In the genomic region with DNA sequence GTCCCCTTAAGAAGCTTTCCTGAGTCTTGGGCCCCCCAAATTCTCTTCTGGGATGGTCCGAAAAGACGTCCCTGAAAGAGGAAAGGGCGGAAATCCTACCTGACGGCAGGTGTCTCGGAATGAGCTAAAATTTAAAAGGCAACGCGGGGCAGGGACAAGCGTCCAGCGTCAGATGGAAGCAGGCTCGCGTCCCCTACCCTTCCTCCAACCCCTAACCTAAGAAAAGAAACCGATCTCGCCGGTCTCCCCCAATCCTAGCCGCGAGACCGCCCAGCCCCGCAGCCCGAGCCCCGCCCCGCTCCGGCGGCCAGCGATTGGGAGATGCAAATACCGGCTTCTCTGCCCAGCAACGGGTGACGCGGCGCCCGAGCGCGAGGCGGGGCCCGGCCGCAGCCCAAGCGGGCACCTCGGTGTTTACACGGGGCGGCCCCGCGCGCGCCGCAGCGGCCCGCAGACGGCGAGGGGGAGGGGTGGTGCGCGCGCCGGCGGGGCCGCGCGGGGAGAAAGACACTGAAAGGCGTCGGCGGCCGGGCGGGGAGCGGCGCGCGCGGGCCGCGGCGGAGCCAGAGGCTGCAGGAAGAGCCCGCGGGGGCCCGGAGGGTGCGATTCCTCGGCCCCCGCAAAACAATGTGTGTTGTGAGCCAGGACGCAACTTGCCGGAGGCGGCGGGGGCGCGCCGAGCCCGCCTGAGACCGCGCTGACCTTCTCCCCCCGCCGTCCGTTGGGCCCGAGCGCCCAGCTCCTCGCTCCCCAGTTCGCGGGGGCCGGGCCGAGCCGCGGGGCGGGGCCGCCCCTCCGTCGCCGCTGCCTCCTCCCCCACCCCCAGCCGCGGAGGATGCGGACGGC, we compare ENCODE assay signal across 8 cellular contexts. TPM values are rescaled to one million over a fixed set of nuclear protein-coding genes. Genes with fewer than 3 reads are reported as not detected.
DNase-seq lines count a peak whose midpoint lies in the region; ATAC-seq and TF ChIP-seq lines count a peak whose summit lies in the region.

A gene (plus strand): TSS at position 510 of the 846 bp plus-strand sequence. CDS start 373 bp downstream, outside the sequence.

- H3K27me3 ChIP-seq in DND-41 (ENCODE audit: insufficient read depth, low read length, poor library complexity) (no peaks in the 10 kb centered on the region), Panc1 (ENCODE audit: control insufficient read depth, insufficient read depth, low read length) (no peaks in the 10 kb centered on the region), esophagus muscularis mucosa (no peaks in the 10 kb centered on the region), muscle layer of duodenum (ENCODE audit: low read depth, low read length) (no peaks in the 10 kb centered on the region)

- no peaks in the 10 kb centered on the region for H3K27me3 Mint-ChIP-seq in activated T-cell treated with anti-CD3 and anti-CD28 coated beads, Interleukin-2, amount 50 U/mL, for 72 hours (ENCODE audit: low read depth)

- H3K9ac ChIP-seq in DND-41 (ENCODE audit: low read depth, low read length), result peak within 1 kb of the TSS; percentile 64

- no TSS peak for BruUV-seq in Panc1 (replicated peaks; lab: Mats Ljungman, UMichigan)

- H3K27ac ChIP-seq in DND-41 (ENCODE audit: low read length) (peak within 1 kb of the TSS; percentile 71), KOPT-K1 (ENCODE audit: low read depth, low read length, poor library complexity, severe bottlenecking) (peak within 1 kb of the TSS; percentile 66), Panc1 (ENCODE audit: low read length) (peak within 1 kb of the TSS; percentile 97), esophagus muscularis mucosa (replicated peaks in 1 of 4) (peak within 1 kb of the TSS; percentile 81 to 98 (median 97)), muscle layer of duodenum (ENCODE audit: low read length) (peak within 1 kb of the TSS; percentile 85)

- POLR2A ChIA-PET in Panc1 (lab: Charles Lee), result interaction anchor here (0.6 kb wide), 1 partner anchor 13 kb away, joined by 3 read pairs; no protein-coding TSS in a partner anchor

- peak within 1 kb of the TSS; percentile 89 to 91 for H3K4me3 Mint-ChIP-seq in activated T-cell treated with anti-CD3 and anti-CD28 coated beads, Interleukin-2, amount 50 U/mL, for 72 hours

- H3K4me1 Mint-ChIP-seq in activated T-cell treated with anti-CD3 and anti-CD28 coated beads, Interleukin-2, amount 50 U/mL, for 72 hours (ENCODE audit: low read depth), result peaks cover 35% of the 10 kb centered on the region

- intact Hi-C loops in Panc1 (cut with micrococcal nuclease; ENCODE audit: unreplicated experiment), result no loop called here
- intact Hi-C loops in esophagus muscularis mucosa (cut with DNase I), result no loop called here

- H3K36me3 ChIP-seq in DND-41 (ENCODE audit: insufficient read depth, low read length) (peaks cover 14% of the 10 kb centered on the region; the same call in 1 of the 2 replicates), KOPT-K1 (ENCODE audit: insufficient read depth, low read length) (no peaks in the 10 kb centered on the region), Panc1 (ENCODE audit: control insufficient read depth, insufficient read depth, low read length) (no peaks in the 10 kb centered on the region; the same call in 1 of the 2 replicates), esophagus muscularis mucosa (peaks cover 0 to 11% (median 6%) of the 10 kb centered on the region in 4 donors), muscle layer of duodenum (ENCODE audit: control insufficient read depth in 1 of 2, insufficient read depth in 2 of 2, low read length in 2 of 2) (no peaks in the 10 kb centered on the region)

- peak within 1 kb of the TSS; percentile 85 for H2AFZ ChIP-seq in DND-41 (ENCODE audit: low read depth, low read length)

- DNase-seq in DND-41 (peak; percentile 96), Panc1 (ENCODE audit: low read depth, low spot score) (no peak), esophagus muscularis mucosa (ENCODE audit: extremely low spot score) (peak; percentile 98)
- DNase-seq in activated T-cell treated with anti-CD3 and anti-CD28 coated beads, Interleukin-2, amount 50 U/mL, for 72 hours, result peak; percentile 98
- DNase-seq in stimulated activated CD8-positive, alpha-beta memory T cell treated with anti-CD3 and anti-CD28 coated beads, Interleukin-7, amount 100 ng/mL, for 4 hours (ENCODE audit: low read depth in 2 of 2), result peak; percentile 93 to 97

- H3K4me1 ChIP-seq in DND-41 (ENCODE audit: insufficient read depth, low read length) (peaks cover 58% of the 10 kb centered on the region), Panc1 (ENCODE audit: control insufficient read depth, insufficient read depth, low read length) (peaks cover 25% of the 10 kb centered on the region), esophagus muscularis mucosa (peaks cover 17 to 62% (median 56%) of the 10 kb centered on the region in 4 donors), muscle layer of duodenum (ENCODE audit: control insufficient read depth in 1 of 2, insufficient read depth in 2 of 2, low read length in 2 of 2) (peaks cover 0 to 27% of the 10 kb centered on the region in 2 donors)

- peaks cover 25% of the 10 kb centered on the region for H4K20me1 ChIP-seq in DND-41 (ENCODE audit: insufficient read depth, low read length)

- H3K9me3 Mint-ChIP-seq in activated T-cell treated with anti-CD3 and anti-CD28 coated beads, Interleukin-2, amount 50 U/mL, for 72 hours, result no peaks in the 10 kb centered on the region

- peak; percentile 60 for TF ChIP-seq POLR2A in esophagus muscularis mucosa (IDR thresholded peaks at IDR 0.05; ENCODE audit: low read depth)

- peak within 1 kb of the TSS; percentile 93 for H3K4me2 ChIP-seq in DND-41 (ENCODE audit: insufficient read depth, low read length)

- H3K79me2 ChIP-seq in DND-41 (ENCODE audit: insufficient read depth, low read length), result peaks cover 14% of the 10 kb centered on the region

- TF ChIP-seq CTCF in DND-41 (IDR thresholded peaks at IDR 0.05; ENCODE audit: borderline replicate concordance, extremely low read depth, low read length, poor library complexity, severe bottlenecking) (no peak), Panc1 (IDR thresholded peaks at IDR 0.05) (no peak), esophagus muscularis mucosa (IDR thresholded peaks at IDR 0.05) (no peak)

- no peaks in the 10 kb centered on the region for H3K36me3 Mint-ChIP-seq in activated T-cell treated with anti-CD3 and anti-CD28 coated beads, Interleukin-2, amount 50 U/mL, for 72 hours (ENCODE audit: insufficient read depth in 2 of 2)

- H3K4me3 ChIP-seq in DND-41 (ENCODE audit: low read depth in 1 of 2, low read length in 2 of 2), result peak within 1 kb of the TSS; percentile 29 to 63
- peak within 1 kb of the TSS; percentile 74 to 97 for H3K4me3 ChIP-seq in Panc1 (ENCODE audit: low read depth in 2 of 2, low read length in 2 of 2)
- H3K4me3 ChIP-seq in esophagus muscularis mucosa, result peak within 1 kb of the TSS; percentile 60 to 97 (median 72)
- H3K4me3 ChIP-seq in muscle layer of duodenum (ENCODE audit: low read depth in 1 of 2, low read length in 2 of 2), result peak within 1 kb of the TSS; percentile 76 to 86

- in situ Hi-C loops in Panc1 (cut with HindIII; ENCODE audit: low pct_unique_long_range_greater_than_20kb, low sequenced_read_pairs), result no loop called here

- H3K9me3 ChIP-seq in DND-41 (ENCODE audit: insufficient read depth, low read length, severe bottlenecking), result no peaks in the 10 kb centered on the region
- H3K9me3 ChIP-seq in KOPT-K1 (ENCODE audit: insufficient read depth, low read length, poor library complexity, severe bottlenecking), result no peaks in the 10 kb centered on the region
- no peaks in the 10 kb centered on the region for H3K9me3 ChIP-seq in Panc1 (ENCODE audit: control insufficient read depth, insufficient read depth, low read depth, low read length)
- no peaks in the 10 kb centered on the region for H3K9me3 ChIP-seq in esophagus muscularis mucosa
- H3K9me3 ChIP-seq in muscle layer of duodenum (ENCODE audit: control insufficient read depth in 1 of 2, low read length in 2 of 2), result no peaks in the 10 kb centered on the region

- no peak for TF ChIP-seq EP300 in esophagus muscularis mucosa (IDR thresholded peaks at IDR 0.05)

- CTCF ChIA-PET in Panc1 (lab: Charles Lee), result interaction anchor here (0.6 kb wide), 1 partner anchor 55 kb away, joined by 3 read pairs; a partner anchor contains a TSS

- under 1% methylated on average over 49 of the region's 106 CpGs for WGBS in esophagus muscularis mucosa

- ATAC-seq in DND-41 (ENCODE audit: insufficient read depth, low read depth) (peak; percentile 71), GM21825 (IDR thresholded peaks at IDR 0.05; ENCODE audit: unreplicated experiment) (peak; percentile 68), Panc1 (peak; percentile 79)
- ATAC-seq in activated T-cell treated with anti-CD3 and anti-CD28 coated beads, Interleukin-2, amount 50 U/mL, for 72 hours (replicated peaks in 1 of 2), result peak; percentile 76 to 77

- H3K27ac Mint-ChIP-seq in activated T-cell treated with anti-CD3 and anti-CD28 coated beads, Interleukin-2, amount 50 U/mL, for 72 hours, result peak within 1 kb of the TSS; percentile 27

RNA-seq across cellular contexts. Expression of the gene that starts here (rescaled TPM):
- total RNA-seq in Panc1 (2021; ENCODE audit: unreplicated experiment) (48.6 TPM), esophagus muscularis mucosa (10 to 100 TPM in 1 of 4 donors, 1 to 10 TPM in 3; 3.5 to 14.4 (median 7.2) TPM)
- 52.3 TPM for polyA plus RNA-seq in Panc1 (2012; ENCODE audit: insufficient read length)
- total RNA-seq in activated T-cell treated with anti-CD3 and anti-CD28 coated beads, Interleukin-2, amount 50 U/mL, for 72 hours, result 10 to 100 TPM in 1 of 2 donors, 1 to 10 TPM in 1; 7.8 to 11.7 TPM
